In the genomic region with DNA sequence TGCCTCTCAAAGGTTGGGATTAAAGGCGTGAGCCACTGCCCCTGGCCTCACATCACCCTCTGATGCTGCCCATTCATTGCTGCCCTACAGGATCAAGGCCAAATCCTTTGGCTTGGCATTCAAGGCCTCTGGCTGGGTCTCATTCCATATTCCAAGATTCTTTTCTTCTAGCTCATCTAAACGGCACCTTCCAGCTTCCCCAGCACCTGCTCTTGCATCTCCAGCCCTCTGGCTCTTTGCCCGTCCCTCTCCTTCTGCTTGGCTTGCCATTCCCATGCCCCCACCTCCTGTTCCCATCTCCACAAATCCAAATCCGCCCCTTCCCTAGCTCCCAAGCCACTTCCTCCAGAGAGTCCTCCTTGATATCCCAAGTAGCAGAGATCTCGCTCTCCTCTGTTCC, we compare ENCODE assay signal across 29 cellular contexts. TPM values are rescaled to one million over a fixed set of nuclear protein-coding genes. Genes with fewer than 3 reads are reported as not detected.
DNase-seq lines count a peak whose midpoint lies in the region; ATAC-seq and TF ChIP-seq lines count a peak whose summit lies in the region.
"Had no signal": no experiment of that assay in that cellular context is flagged by ENCODE, and none has a peak within 500 bp of the region (broad histone marks: within the 10 kb centered on the region; RNA-seq: fewer than 3 reads in every experiment).

No MANE protein-coding gene starts in this region.

- H3K9ac ChIP-seq in endodermal cell (ENCODE audit: extremely low read depth, low read length, poor library complexity, severe bottlenecking) = no peak overlapping the region

- intact Hi-C loops in natural killer cell (cut with micrococcal nuclease) (no loop called here), upper lobe of right lung (cut with DNase I) (no loop called here)

- TF ChIP-seq CTCF in natural killer cell (IDR thresholded peaks at IDR 0.05) = no peak
- TF ChIP-seq CTCF in nephron progenitor cell (IDR thresholded peaks at IDR 0.05) = no peak
- TF ChIP-seq CTCF in upper lobe of right lung (IDR thresholded peaks at IDR 0.05) = no peak
- TF ChIP-seq CTCF in endodermal cell (conservative IDR thresholded peaks at IDR 0.05) = no peak

- CTCF ChIA-PET in activated CD8-positive, alpha-beta T cell treated with anti-CD3 and anti-CD28 coated beads, Interleukin-2, amount 10 ng/mL, durations not matched to agents 7 days and 5 days (lab: Charles Lee) = interaction anchor here (1.0 to 1.4 kb wide), 2 partner anchors 10 to 41 kb away, joined by 3 read pairs; no protein-coding TSS in a partner anchor

- H3K4me1 Mint-ChIP-seq in natural killer cell treated with Interleukin-12 subunit alpha and Interleukin-12 subunit beta and Interleukin-15 and Interleukin-18, amount 100 ng/mL, for 72 hours (ENCODE audit: low read depth in 2 of 2) = peaks cover 28 to 30% of the 10 kb centered on the region in 2 donors
- H3K4me1 Mint-ChIP-seq in natural killer cell (peaks cover 18 to 27% of the 10 kb centered on the region in 2 donors), nephron progenitor cell (no peaks in the 10 kb centered on the region), endodermal cell (no peaks in the 10 kb centered on the region)
- peaks cover 26% of the 10 kb centered on the region for H3K4me1 Mint-ChIP-seq in activated CD8-positive, alpha-beta T cell treated with anti-CD3 and anti-CD28 coated beads, Interleukin-2, amount 10 ng/mL, durations not matched to agents 7 days and 5 days (ENCODE audit: low read depth)

- H3K9me3 ChIP-seq in upper lobe of right lung = no peaks in the 10 kb centered on the region
- no peaks in the 10 kb centered on the region for H3K9me3 ChIP-seq in endodermal cell (ENCODE audit: control insufficient read depth, low read length)
- H3K9me3 ChIP-seq: body of pancreas, HAP-1, left lung, thoracic aorta had no signal

- H3K9me3 Mint-ChIP-seq in natural killer cell treated with Interleukin-12 subunit alpha and Interleukin-12 subunit beta and Interleukin-15 and Interleukin-18, amount 100 ng/mL, for 72 hours = no peaks in the 10 kb centered on the region
- H3K9me3 Mint-ChIP-seq in natural killer cell = no peaks in the 10 kb centered on the region
- no peaks in the 10 kb centered on the region for H3K9me3 Mint-ChIP-seq in activated CD8-positive, alpha-beta T cell treated with anti-CD3 and anti-CD28 coated beads, Interleukin-2, amount 10 ng/mL, durations not matched to agents 7 days and 5 days (ENCODE audit: insufficient read depth)
- H3K9me3 Mint-ChIP-seq in nephron progenitor cell = no peaks in the 10 kb centered on the region
- no peaks in the 10 kb centered on the region for H3K9me3 Mint-ChIP-seq in endodermal cell
- H3K9me3 Mint-ChIP-seq: activated T-cell treated with anti-CD3 and anti-CD28 coated beads, Interleukin-2, amount 50 U/mL, for 4 hours; dendritic cell treated with granulocyte-macrophage colony-stimulating factor and Interleukin-4, amounts not matched to agents 40 ng/mL and 50 ng/mL, for 4 days; stimulated activated naive CD8-positive, alpha-beta T cell treated with anti-CD3 and anti-CD28 coated beads, Interleukin-15, Interleukin-2, amounts not matched to agents 100 ng/mL and 50 ng/mL, for 24 hours had no signal

- H3K27ac ChIP-seq in upper lobe of right lung (no peak overlapping the region), endodermal cell (ENCODE audit: low read depth, low read length) (no peak overlapping the region)
- H3K27ac ChIP-seq: body of pancreas, left lung, skin epidermis, thoracic aorta, WERI-Rb-1 had no signal

- peak overlapping the region; percentile 28 for H3K4me3 Mint-ChIP-seq in natural killer cell treated with Interleukin-12 subunit alpha and Interleukin-12 subunit beta and Interleukin-15 and Interleukin-18, amount 100 ng/mL, for 72 hours
- H3K4me3 Mint-ChIP-seq in natural killer cell = no peak overlapping the region
- H3K4me3 Mint-ChIP-seq in activated CD8-positive, alpha-beta T cell treated with anti-CD3 and anti-CD28 coated beads, Interleukin-2, amount 10 ng/mL, durations not matched to agents 7 days and 5 days = no peak overlapping the region
- no peak overlapping the region for H3K4me3 Mint-ChIP-seq in nephron progenitor cell
- no peak overlapping the region for H3K4me3 Mint-ChIP-seq in endodermal cell
- H3K4me3 Mint-ChIP-seq: activated T-cell treated with anti-CD3 and anti-CD28 coated beads, Interleukin-2, amount 50 U/mL, for 4 hours; dendritic cell treated with granulocyte-macrophage colony-stimulating factor and Interleukin-4, amounts not matched to agents 40 ng/mL and 50 ng/mL, for 4 days; stimulated activated naive CD8-positive, alpha-beta T cell treated with anti-CD3 and anti-CD28 coated beads, Interleukin-15, Interleukin-2, amounts not matched to agents 100 ng/mL and 50 ng/mL, for 24 hours had no signal

- H3K4me3 ChIP-seq in upper lobe of right lung (no peak overlapping the region), endodermal cell (ENCODE audit: low read length) (no peak overlapping the region)
- H3K4me3 ChIP-seq: body of pancreas, HAP-1, left lung, skin epidermis, thoracic aorta had no signal

- H3K36me3 ChIP-seq in upper lobe of right lung = no peaks in the 10 kb centered on the region
- peaks cover 16% of the 10 kb centered on the region for H3K36me3 ChIP-seq in endodermal cell (ENCODE audit: control insufficient read depth, insufficient read depth, low read length)
- H3K36me3 ChIP-seq: HAP-1, thoracic aorta had no signal

- H3K4me1 ChIP-seq in upper lobe of right lung = peaks cover 3% of the 10 kb centered on the region
- H3K4me1 ChIP-seq in endodermal cell (ENCODE audit: control insufficient read depth, insufficient read depth, low read length) = no peaks in the 10 kb centered on the region
- H3K4me1 ChIP-seq: body of pancreas, left lung had no signal

- no peak for ATAC-seq in natural killer cell treated with Interleukin-12 subunit alpha and Interleukin-12 subunit beta and Interleukin-15 and Interleukin-18, amount 100 ng/mL, for 72 hours
- ATAC-seq in natural killer cell (no peak), upper lobe of right lung (no peak), HG03342 (IDR thresholded peaks at IDR 0.05; ENCODE audit: unreplicated experiment) (no peak)
- no peak for ATAC-seq in activated CD8-positive, alpha-beta T cell treated with anti-CD3 and anti-CD28 coated beads, Interleukin-2, amount 10 ng/mL, durations not matched to agents 7 days and 5 days
- ATAC-seq: body of pancreas, esophagus mucosa, Panc1 had no signal

- no peak for DNase-seq in natural killer cell treated with Interleukin-12 subunit alpha and Interleukin-12 subunit beta and Interleukin-15 and Interleukin-18, amount 100 ng/mL, for 72 hours (ENCODE audit: low spot score)
- DNase-seq in natural killer cell (no peak), nephron progenitor cell (no peak), upper lobe of right lung (peak; percentile 26), kidney tubule cell (ENCODE audit: low spot score) (no peak), endodermal cell (no peak)
- no peak for DNase-seq in activated CD8-positive, alpha-beta T cell treated with anti-CD3 and anti-CD28 coated beads, Interleukin-2, amount 10 ng/mL, durations not matched to agents 7 days and 5 days
- DNase-seq: activated CD4-positive, alpha-beta T cell treated with anti-CD3 and anti-CD28 coated beads for 48 hours; activated gamma-delta T cell treated with Interleukin-2 at 50 U/mL for 16 hours; activated T-cell treated with anti-CD3 and anti-CD28 coated beads, Interleukin-2, amount 50 U/mL, for 4 hours; body of pancreas; DMS53; head of caudate nucleus; left lung; mesendoderm; NCI-H1417 treated with DMSO at 0.1 percent for 48 hours; NCI-H2029 treated with DMSO at 0.1 percent for 48 hours; NCI-H526; SHP77 treated with DMSO at 0.1 percent for 48 hours; T1000; WERI-Rb-1 had no signal

- POLR2A ChIA-PET in activated CD8-positive, alpha-beta T cell treated with anti-CD3 and anti-CD28 coated beads, Interleukin-2, amount 10 ng/mL, durations not matched to agents 7 days and 5 days (lab: Charles Lee) = interaction anchor here (1.2 kb wide), 2 partner anchors 31 to 45 kb away, joined by 3 read pairs; no protein-coding TSS in a partner anchor

- no peaks in the 10 kb centered on the region for H3K27me3 ChIP-seq in upper lobe of right lung
- no peaks in the 10 kb centered on the region for H3K27me3 ChIP-seq in endodermal cell (ENCODE audit: control insufficient read depth, insufficient read depth, low read length, poor library complexity, severe bottlenecking)
- H3K27me3 ChIP-seq: body of pancreas, left lung had no signal

- WGBS in endodermal cell (ENCODE audit: insufficient coverage in 1 of 2, insufficient read length in 1 of 2), 2 experiments = 88 to 94% methylated on average over 5 of the region's 5 CpGs

- peak overlapping the region; percentile 74 to 90 for H3K27ac Mint-ChIP-seq in natural killer cell treated with Interleukin-12 subunit alpha and Interleukin-12 subunit beta and Interleukin-15 and Interleukin-18, amount 100 ng/mL, for 72 hours
- peak overlapping the region in 1 of 2 donors; percentile 60 for H3K27ac Mint-ChIP-seq in natural killer cell
- H3K27ac Mint-ChIP-seq in activated CD8-positive, alpha-beta T cell treated with anti-CD3 and anti-CD28 coated beads, Interleukin-2, amount 10 ng/mL, durations not matched to agents 7 days and 5 days = peak overlapping the region; percentile 24
- H3K27ac Mint-ChIP-seq in nephron progenitor cell = peak overlapping the region; percentile 49
- no peak overlapping the region for H3K27ac Mint-ChIP-seq in endodermal cell
- H3K27ac Mint-ChIP-seq: dendritic cell treated with granulocyte-macrophage colony-stimulating factor and Interleukin-4, amounts not matched to agents 40 ng/mL and 50 ng/mL, for 4 days had no signal

- no peaks in the 10 kb centered on the region for H3K36me3 Mint-ChIP-seq in natural killer cell treated with Interleukin-12 subunit alpha and Interleukin-12 subunit beta and Interleukin-15 and Interleukin-18, amount 100 ng/mL, for 72 hours
- H3K36me3 Mint-ChIP-seq in natural killer cell (no peaks in the 10 kb centered on the region), nephron progenitor cell (ENCODE audit: low read depth) (no peaks in the 10 kb centered on the region), endodermal cell (ENCODE audit: low read depth) (peaks cover 8% of the 10 kb centered on the region)
- H3K36me3 Mint-ChIP-seq in activated CD8-positive, alpha-beta T cell treated with anti-CD3 and anti-CD28 coated beads, Interleukin-2, amount 10 ng/mL, durations not matched to agents 7 days and 5 days (ENCODE audit: low read depth) = no peaks in the 10 kb centered on the region

- H3K27me3 Mint-ChIP-seq in natural killer cell treated with Interleukin-12 subunit alpha and Interleukin-12 subunit beta and Interleukin-15 and Interleukin-18, amount 100 ng/mL, for 72 hours = no peaks in the 10 kb centered on the region
- no peaks in the 10 kb centered on the region for H3K27me3 Mint-ChIP-seq in natural killer cell (ENCODE audit: low read depth in 2 of 2)
- H3K27me3 Mint-ChIP-seq in activated CD8-positive, alpha-beta T cell treated with anti-CD3 and anti-CD28 coated beads, Interleukin-2, amount 10 ng/mL, durations not matched to agents 7 days and 5 days (ENCODE audit: low read depth) = no peaks in the 10 kb centered on the region
- peaks cover 2% of the 10 kb centered on the region for H3K27me3 Mint-ChIP-seq in nephron progenitor cell (ENCODE audit: low read depth, poor library complexity)
- no peaks in the 10 kb centered on the region for H3K27me3 Mint-ChIP-seq in endodermal cell (ENCODE audit: insufficient read depth)
- H3K27me3 Mint-ChIP-seq: dendritic cell treated with granulocyte-macrophage colony-stimulating factor and Interleukin-4, amounts not matched to agents 40 ng/mL and 50 ng/mL, for 4 days; stimulated activated naive CD8-positive, alpha-beta T cell treated with anti-CD3 and anti-CD28 coated beads, Interleukin-15, Interleukin-2, amounts not matched to agents 100 ng/mL and 50 ng/mL, for 24 hours had no signal

RNA-seq across cellular contexts. Expression of a gene that starts 33.1 kb away (rescaled TPM):
- total RNA-seq in natural killer cell treated with Interleukin-12 subunit alpha and Interleukin-12 subunit beta and Interleukin-15 and Interleukin-18, amount 100 ng/mL, for 72 hours = 1 to 10 TPM in 1 of 2 donors, under 1 TPM in 1; 0.95 to 1.8 TPM
- 1 to 10 TPM; 1.9 to 3.6 (median 2.3) TPM for total RNA-seq in natural killer cell
- total RNA-seq in activated CD8-positive, alpha-beta T cell treated with anti-CD3 and anti-CD28 coated beads, Interleukin-2, amount 10 ng/mL, durations not matched to agents 7 days and 5 days = 1 to 10 TPM; 9.2 TPM
- 20.0 TPM for total RNA-seq in upper lobe of right lung
- 10 to 100 TPM; 21.0 to 22.8 TPM for total RNA-seq in endodermal cell
- polyA plus RNA-seq in endodermal cell (2013, experiment 1 of 2) = 10.1 TPM
- 10.4 TPM for polyA plus RNA-seq in endodermal cell (2013, experiment 2 of 2)

RNA-seq across cellular contexts. Expression of a gene that starts 40.3 kb away (rescaled TPM):
- total RNA-seq in natural killer cell treated with Interleukin-12 subunit alpha and Interleukin-12 subunit beta and Interleukin-15 and Interleukin-18, amount 100 ng/mL, for 72 hours = 10 to 100 TPM; 29.4 to 49.0 TPM
- total RNA-seq in natural killer cell (10 to 100 TPM; 45.1 to 66.5 (median 65.3) TPM), upper lobe of right lung (38.7 TPM), endodermal cell (1 to 10 TPM; 3.1 to 5.1 TPM)
- total RNA-seq in activated CD8-positive, alpha-beta T cell treated with anti-CD3 and anti-CD28 coated beads, Interleukin-2, amount 10 ng/mL, durations not matched to agents 7 days and 5 days = 10 to 100 TPM; 85.2 to 90.5 TPM
- 3.0 TPM for polyA plus RNA-seq in endodermal cell (2013, experiment 1 of 2)
- polyA plus RNA-seq in endodermal cell (2013, experiment 2 of 2) = 1.8 TPM
